22 cellular contexts compared by ENCODE assay signal in genomic region chr3:7740458-7740857, GRCh38.
DNase-seq lines count a peak whose midpoint lies in the region; ATAC-seq and TF ChIP-seq lines count a peak whose summit lies in the region.
"Had no signal": no experiment of that assay in that cellular context is flagged by ENCODE, and none has a peak within 500 bp of the region (broad histone marks: within the 10 kb centered on the region; RNA-seq: fewer than 3 reads in every experiment).

No MANE protein-coding gene starts in this region.

- H3K4me3 ChIP-seq in esophagus muscularis mucosa (no peak overlapping the region), fibroblast of the aortic adventitia (ENCODE audit: low read depth, low read length) (no peak overlapping the region), right lobe of liver (no peak overlapping the region)
- H3K4me3 ChIP-seq: BLaER1, GM12878 had no signal

- no peaks in the 10 kb centered on the region for H3K9me3 ChIP-seq in esophagus muscularis mucosa
- H3K9me3 ChIP-seq in right lobe of liver, result no peaks in the 10 kb centered on the region
- H3K9me3 ChIP-seq: BE2C, BLaER1 had no signal

- H3K36me3 ChIP-seq in esophagus muscularis mucosa (no peaks in the 10 kb centered on the region), right lobe of liver (no peaks in the 10 kb centered on the region)
- H3K36me3 ChIP-seq: BE2C, BLaER1 had no signal

- ATAC-seq in right lobe of liver, result peak; percentile 92 to 98 (median 96)
- ATAC-seq: GM12878 had no signal

- no peaks in the 10 kb centered on the region for H3K27me3 ChIP-seq in esophagus muscularis mucosa
- no peaks in the 10 kb centered on the region for H3K27me3 ChIP-seq in right lobe of liver
- H3K27me3 ChIP-seq: BE2C, BLaER1 had no signal

- peak; percentile 57 for DNase-seq in esophagus muscularis mucosa (ENCODE audit: extremely low spot score)
- DNase-seq in fibroblast of the aortic adventitia (ENCODE audit: low read depth), result peak; percentile 1
- peak; percentile 71 to 89 (median 72) for DNase-seq in right lobe of liver
- DNase-seq in stimulated activated CD4-positive, alpha-beta T cell treated with anti-CD3 and anti-CD28 coated beads, Interleukin-2, amount 100 ng/mL, for 48 hours, result no peak
- no peak for DNase-seq in NCI-H2081 (lab: John Stamatoyannopoulos, UW)
- DNase-seq: 8988T; ACHN; BE2C; C1 segment of cervical spinal cord; CD4-positive, alpha-beta memory T cell; CD4-positive, CD25-positive, alpha-beta regulatory T cell; CD8-positive, alpha-beta memory T cell; COR-L47; DMS 273 treated with DMSO at 0.1 percent for 48 hours; DMS153; DMS53; DMS79; DND-41; EL; GDM1 had no signal

- intact Hi-C loops in esophagus muscularis mucosa (cut with DNase I), result no loop called here
- intact Hi-C loops in right lobe of liver (cut with DNase I), result no loop called here

- H3K4me1 ChIP-seq in esophagus muscularis mucosa, result no peaks in the 10 kb centered on the region
- H3K4me1 ChIP-seq in right lobe of liver, result peaks cover 0 to 2% (median 0%) of the 10 kb centered on the region in 4 donors
- H3K4me1 ChIP-seq: BE2C, BLaER1 had no signal

- TF ChIP-seq EP300 in esophagus muscularis mucosa (IDR thresholded peaks at IDR 0.05), result no peak

- 87% methylated on average over 12 of the region's 12 CpGs for WGBS in esophagus muscularis mucosa
- WGBS in right lobe of liver (ENCODE audit: insufficient coverage, low coverage, low lambda C conversion rate, missing lambda C conversion rate), result 48% methylated on average over 10 of the region's 12 CpGs

- no peak for TF ChIP-seq CTCF in esophagus muscularis mucosa (IDR thresholded peaks at IDR 0.05)
- no peak for TF ChIP-seq CTCF in fibroblast of the aortic adventitia (IDR thresholded peaks at IDR 0.05; ENCODE audit: insufficient read depth, low read length)
- no peak for TF ChIP-seq CTCF in right lobe of liver (IDR thresholded peaks at IDR 0.05)

- TF ChIP-seq POLR2A in esophagus muscularis mucosa (IDR thresholded peaks at IDR 0.05; ENCODE audit: low read depth) (no peak), right lobe of liver (IDR thresholded peaks at IDR 0.05) (peak; percentile 37)

- H3K27ac ChIP-seq in esophagus muscularis mucosa (replicated peaks in 1 of 4), result no peak overlapping the region
- H3K27ac ChIP-seq in right lobe of liver, result peak overlapping the region; percentile 23 to 62 (median 56)
- H3K27ac ChIP-seq: BLaER1 had no signal

Comparison
In these comparisons a context has a peak if more than half of its experiments do, and no peak if none do; other contexts are left out.
1. DNase-seq: peak in esophagus muscularis mucosa (single experiment), fibroblast of the aortic adventitia (single experiment) and right lobe of liver (3 of 3); none in stimulated activated CD4-positive, alpha-beta T cell treated with anti-CD3 and anti-CD28 coated beads, Interleukin-2, amount 100 ng/mL, for 48 hours (0 of 2) and NCI-H2081 (0 of 2).
2. H3K27ac ChIP-seq: peak in right lobe of liver (3 of 3); none in esophagus muscularis mucosa (0 of 4).